In the genomic region with DNA sequence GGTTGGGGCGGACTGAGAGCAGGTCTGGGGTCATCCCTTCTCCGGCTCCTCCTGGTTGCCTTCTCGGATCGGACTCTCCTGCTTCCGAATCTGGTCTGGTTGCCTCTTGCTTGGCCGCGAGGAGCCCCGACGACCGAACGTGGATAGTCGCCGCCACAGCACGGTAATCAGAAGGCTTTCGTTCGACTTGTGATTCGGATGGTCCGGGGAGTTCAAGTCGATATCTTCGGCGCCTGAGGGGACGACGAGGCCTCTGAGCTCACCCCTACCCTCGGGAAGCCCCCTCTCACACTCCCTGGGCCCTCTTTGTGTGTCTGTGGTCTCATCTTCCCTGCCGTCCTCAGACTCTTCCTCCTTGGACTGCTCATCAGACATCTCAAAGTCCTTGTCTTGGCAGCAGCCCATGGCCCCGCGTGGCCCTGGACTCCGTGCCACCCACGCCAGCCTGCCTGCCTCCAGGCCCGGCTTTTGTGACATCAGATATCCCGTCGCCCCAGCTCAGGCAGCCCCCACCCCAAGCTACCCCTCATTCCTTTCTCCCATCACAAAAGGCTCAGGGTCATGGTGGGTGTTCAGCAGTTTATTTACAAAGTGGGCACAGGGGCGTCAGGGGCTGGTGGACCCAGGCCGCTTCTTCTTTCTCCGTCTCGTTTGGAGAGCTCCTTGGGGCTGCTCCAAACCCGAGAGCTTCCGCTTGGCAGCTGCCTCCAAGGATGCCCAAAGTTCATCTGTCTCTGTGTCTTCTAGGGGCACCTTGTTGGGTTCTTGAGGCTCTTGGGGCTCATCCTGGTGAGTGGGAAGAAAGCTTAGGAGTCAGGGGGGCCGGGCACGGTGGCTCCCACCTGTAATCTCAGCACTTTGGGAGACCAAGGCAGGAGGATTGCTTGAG, we compare ENCODE assay signal across 8 cellular contexts. TPM values are rescaled to one million over a fixed set of nuclear protein-coding genes. Genes with fewer than 3 reads are reported as not detected.
A peak's percentile ranks its signal among the peaks of the same experiment; 100 is the strongest.
DNase-seq lines count a peak whose midpoint lies in the region; ATAC-seq, FAIRE-seq and TF ChIP-seq lines count a peak whose summit lies in the region.

A gene (minus strand): TSS at position 496 of the 889 bp plus-strand sequence.

- SMC1A ChIA-PET in GM12878 (lab: Charles Lee; ENCODE audit: uncharacterized antibody, unreplicated experiment): interaction anchor here (0.7 to 1.9 kb wide), 6 partner anchors 8 to 78 kb away, joined by 3 to 7 read pairs (median 4); a partner anchor contains a TSS

- no peak for TF ChIP-seq CTCF in A673 (conservative IDR thresholded peaks at IDR 0.05; ENCODE audit: low read depth, low read length)
- TF ChIP-seq CTCF in GM12878 (IDR thresholded peaks at IDR 0.05 in 2 of 3, conservative IDR thresholded peaks at IDR 0.05 in 1 of 3; ENCODE audit: control insufficient read depth in 2 of 3, extremely low read depth in 1 of 3, insufficient read depth in 1 of 3, low read depth in 3 of 3, low read length in 3 of 3): no peak
- TF ChIP-seq CTCF in stomach (IDR thresholded peaks at IDR 0.05): no peak

- intact Hi-C loops in A673 (cut with micrococcal nuclease; ENCODE audit: unreplicated experiment): loop anchor here (5.0 kb wide), 1 partner anchor 40 kb away; a partner anchor contains a TSS
- intact Hi-C loops in GM12878 (cut with micrococcal nuclease; ENCODE audit: unreplicated experiment): loop anchor here (10.0 kb wide), 1 partner anchor 238 kb away; a partner anchor contains a TSS
- intact Hi-C loops in stomach (cut with DNase I; ENCODE audit: low total_unique reads): loop anchor here (10.0 kb wide), 1 partner anchor 48 kb away; a partner anchor contains a TSS

- peak within 1 kb of the TSS; percentile 70 for H3K4me3 ChIP-seq in A673 (ENCODE audit: low read depth, low read length, poor library complexity, severe bottlenecking)
- peak within 1 kb of the TSS; percentile 99 for H3K4me3 ChIP-seq in GM12878
- peak within 1 kb of the TSS; percentile 67 to 91 (median 84) for H3K4me3 ChIP-seq in stomach

- DNase-seq in A673 (ENCODE audit: low spot score) (no peak), HPDE6-E6E7 (ENCODE audit: extremely low spot score) (peak; percentile 16), GM12878 (ENCODE audit: low read depth, low spot score) (no peak), stomach (peak; percentile 32), NCI-H510A treated with DMSO at 0.1 percent for 48 hours (lab: John Stamatoyannopoulos, UW) (no peak), NCI-H524 treated with DMSO at 0.1 percent for 48 hours (lab: John Stamatoyannopoulos, UW) (no peak)

- TF ChIP-seq POLR2A in GM12878 (IDR thresholded peaks at IDR 0.05; ENCODE audit: low read depth, low read length): no peak; the same call in 1 of the 2 replicates
- TF ChIP-seq POLR2A in stomach (IDR thresholded peaks at IDR 0.05): no peak

- ATAC-seq in GM18907 (IDR thresholded peaks at IDR 0.05; ENCODE audit: unreplicated experiment) (peak; percentile 24), GM12878 (peak; percentile 18)

- H3K27ac ChIP-seq in A673 (ENCODE audit: low read depth, low read length, poor library complexity, severe bottlenecking) (peak within 1 kb of the TSS; percentile 91), GM12878 (ENCODE audit: control insufficient read depth, insufficient read depth) (peak within 1 kb of the TSS; percentile 84), layer of hippocampus (ENCODE audit: low read depth, low read length) (peak within 1 kb of the TSS; percentile 98), stomach (peak within 1 kb of the TSS; percentile 95 to 99 (median 98))

- FAIRE-seq in GM12878 (lab: Jason Lieb, UNC): no peak

- TF ChIP-seq EP300 in GM12878 (IDR thresholded peaks at IDR 0.05; ENCODE audit: borderline replicate concordance in 1 of 2, control insufficient read depth in 1 of 2, low read depth in 2 of 2, low read length in 2 of 2): no peak
- no peak for TF ChIP-seq EP300 in stomach (IDR thresholded peaks at IDR 0.05)

- CTCF ChIA-PET in A673 (lab: Charles Lee): interaction anchor here (0.5 to 1.2 kb wide), 5 partner anchors 24 to 89 kb away, joined by 3 to 7 read pairs (median 5); no protein-coding TSS in a partner anchor
- CTCF ChIA-PET in GM12878 (lab: Yijun Ruan, JAX): interaction anchor here (0.7 to 3.3 kb wide), 5 partner anchors 25 to 49 kb away, joined by 3 to 31 read pairs (median 3); a partner anchor contains a TSS

- H4K20me1 ChIP-seq in GM12878 (ENCODE audit: control insufficient read depth, insufficient read depth): no peaks in the 10 kb centered on the region

- WGBS in GM12878 (ENCODE audit: insufficient coverage, insufficient replicate concordance, low lambda C conversion rate, missing lambda C conversion rate): 22% methylated on average over 40 of the region's 40 CpGs
- WGBS in stomach, 5 donors: 7 to 15% (median 11%) methylated on average over 20 to 40 of the region's 40 CpGs

- no peak for TF ChIP-seq RAD21 in GM12878 (IDR thresholded peaks at IDR 0.05; ENCODE audit: insufficient read depth, low read depth, low read length)

- H3K4me1 ChIP-seq in A673 (ENCODE audit: insufficient read depth, low read length, poor library complexity, severe bottlenecking) (peaks cover 7% of the 10 kb centered on the region), GM12878 (ENCODE audit: control insufficient read depth, insufficient read depth, low read length) (peaks cover 8% of the 10 kb centered on the region), stomach (peaks cover 30 to 73% (median 55%) of the 10 kb centered on the region in 4 donors)

- POLR2A ChIA-PET in A673 (lab: Charles Lee; ENCODE audit: low non-redundant PET) (interaction anchor here (0.6 to 1.6 kb wide), 4 partner anchors 9 to 261 kb away, joined by 3 to 26 read pairs (median 8); no protein-coding TSS in a partner anchor), GM12878 (lab: Charles Lee) (interaction anchor here (0.6 to 2.9 kb wide), 21 partner anchors 8 to 838 kb away, joined by 3 to 50 read pairs (median 5); a partner anchor contains a TSS)

- peak within 1 kb of the TSS; percentile 51 for H2AFZ ChIP-seq in GM12878 (ENCODE audit: control insufficient read depth, low read depth, low read length)

- RAD21 ChIA-PET in GM12878 (lab: Charles Lee; ENCODE audit: unreplicated experiment): interaction anchor here (0.7 to 2.1 kb wide), 13 partner anchors 8 to 104 kb away, joined by 3 to 12 read pairs (median 4); a partner anchor contains a TSS

- H3K79me2 ChIP-seq in GM12878 (ENCODE audit: control insufficient read depth, insufficient read depth, low read length): peaks cover 32% of the 10 kb centered on the region

- peak within 1 kb of the TSS; percentile 53 for H3K9ac ChIP-seq in GM12878 (ENCODE audit: control insufficient read depth, insufficient read depth, low read length)

- peaks cover 46% of the 10 kb centered on the region for H3K36me3 ChIP-seq in A673 (ENCODE audit: insufficient read depth, low read length, poor library complexity, severe bottlenecking)
- peaks cover 15 to 18% of the 10 kb centered on the region in 2 experiments for H3K36me3 ChIP-seq in GM12878 (ENCODE audit: control insufficient read depth in 2 of 2, insufficient read depth in 2 of 2, low read length in 1 of 2)
- peaks cover 20 to 62% (median 54%) of the 10 kb centered on the region in 4 donors for H3K36me3 ChIP-seq in stomach

- TSS peak; percentile 83 for BruUV-seq in A673 (replicated peaks; lab: Mats Ljungman, UMichigan)
- TSS peak; percentile 95 for BruUV-seq in GM12878 (replicated peaks; lab: Mats Ljungman, UMichigan)

- H3K9me3 ChIP-seq in A673 (ENCODE audit: low read depth, low read length, poor library complexity, severe bottlenecking) (no peaks in the 10 kb centered on the region), GM12878 (replicated peaks; ENCODE audit: control insufficient read depth, insufficient read depth, low read length) (no peaks in the 10 kb centered on the region), stomach (no peaks in the 10 kb centered on the region)

- in situ Hi-C loops in GM12878 (cut with MboI): no loop called here

- H3K27me3 ChIP-seq in A673 (replicated peaks; ENCODE audit: insufficient read depth, low read depth, low read length, poor library complexity) (no peaks in the 10 kb centered on the region), GM12878 (replicated peaks in 1 of 2; ENCODE audit: control insufficient read depth in 2 of 2, insufficient read depth in 2 of 2, low read length in 1 of 2) (no peaks in the 10 kb centered on the region), layer of hippocampus (ENCODE audit: control insufficient read depth, insufficient read depth, low read length) (no peaks in the 10 kb centered on the region), stomach (no peaks in the 10 kb centered on the region)

- peak within 1 kb of the TSS; percentile 92 for H3K4me2 ChIP-seq in GM12878 (ENCODE audit: control insufficient read depth, insufficient read depth)

TF ChIP-seq in GM12878, 131 proteins besides CTCF, POLR2A, EP300 and RAD21 (continues in another document):
- no peak for TF ChIP-seq YY1 (IDR thresholded peaks at IDR 0.05; ENCODE audit: low read depth, low read length)
- TF ChIP-seq ZBED1 (IDR thresholded peaks at IDR 0.05; ENCODE audit: borderline replicate concordance): peak; percentile 49; the same call in 1 of the 2 replicates

RNA-seq across cellular contexts. Expression of the gene that starts here (rescaled TPM):
- total RNA-seq in A673 (2021) (0.77 TPM in 1 of 2 replicates, not detected in the other), GM12878 (2014; rRNA removed) (0.68 TPM in 1 of 2 replicates, not detected in the other), GM12878 (2014; rRNA removed; fragmentation: Illumina TruSeq; extraction: Trizol) (not detected in 2 replicates), GM12878 (2021) (not detected in 2 replicates), stomach (not detected)
- total RNA-seq in GM12878 (2013; cell fraction: nucleolus; rRNA removed): not detected in 2 replicates
- polyA plus RNA-seq in GM12878 (2011; ENCODE audit: low read depth): not detected
- polyA plus RNA-seq in GM12878 (2011; rRNA removed) (not detected in 2 replicates), GM12878 (2014; fragmentation: Illumina TruSeq; extraction: Trizol) (not detected in 2 replicates), GM12878 (2014; fragmentation: Nextera tagmentation; extraction: Ambion mirVana) (not detected), GM12878 (2014; rRNA removed) (not detected in 2 replicates), GM12878 (2016; fragmentation: Nextera tagmentation; extraction: Ambion mirVana) (under 1 TPM; 0.38 to 0.51 TPM), stomach (not detected)
- not detected in 2 replicates for polyA plus RNA-seq in GM12878 (2011; cell fraction: cytosol; rRNA removed)
- polyA plus RNA-seq in GM12878 (2011; cell fraction: nucleus; rRNA removed): 0.48 TPM in 1 of 2 replicates, not detected in the other
- polyA plus RNA-seq in GM12878 (2012): 0.58 TPM in 1 of 2 replicates, not detected in the other
- polyA minus RNA-seq in GM12878 (2011; rRNA and poly(A)+ RNA removed): not detected in 2 replicates
- not detected in 2 replicates for polyA minus RNA-seq in GM12878 (2011; cell fraction: cytosol; rRNA and poly(A)+ RNA removed)
- polyA minus RNA-seq in GM12878 (2011; cell fraction: nucleus; rRNA and poly(A)+ RNA removed): 1.1 TPM in 1 of 2 replicates, not detected in the other

Comparison
In these comparisons a context has a peak if more than half of its experiments do, and no peak if none do; other contexts are left out.
1. Peak in DNase-seq, H3K4me3 ChIP-seq and H3K27ac ChIP-seq in stomach; RNA of the gene not detected or under 1 TPM.